In genomic region chr19:2970201-2970838, GRCh38 we compare ENCODE assay signal across 15 cellular contexts. TPM values are rescaled to one million over a fixed set of nuclear protein-coding genes. Genes with fewer than 3 reads are reported as not detected.
DNase-seq lines count a peak whose midpoint lies in the region; TF ChIP-seq lines count a peak whose summit lies in the region.
"Had no signal": no experiment of that assay in that cellular context is flagged by ENCODE, and none has a peak within 500 bp of the region (broad histone marks: within the 10 kb centered on the region; RNA-seq: fewer than 3 reads in every experiment).

No MANE protein-coding gene starts in this region.

- no peak overlapping the region for H3K23ac ChIP-seq in neuronal stem cell (ENCODE audit: low read depth, low read length, poor library complexity)

- H3K36me3 Mint-ChIP-seq in nephron (ENCODE audit: low read depth) = no peaks in the 10 kb centered on the region

- H3K36me3 ChIP-seq in neuronal stem cell (replicated peaks in 1 of 2; ENCODE audit: control insufficient read depth in 2 of 2, insufficient read depth in 2 of 2, low read length in 2 of 2) = no peaks in the 10 kb centered on the region
- H3K36me3 ChIP-seq: thoracic aorta had no signal

- H3K18ac ChIP-seq in neuronal stem cell (ENCODE audit: low read length) = no peak overlapping the region

- H4K8ac ChIP-seq in neuronal stem cell (ENCODE audit: low read depth, low read length) = no peak overlapping the region

- H3K4me3 ChIP-seq in AG10803 (ENCODE audit: low read length) = no peak overlapping the region
- no peak overlapping the region for H3K4me3 ChIP-seq in fibroblast of pulmonary artery (replicated peaks; ENCODE audit: low read depth, low read length)
- H3K4me3 ChIP-seq in neuronal stem cell (ENCODE audit: low read length in 2 of 2) = no peak overlapping the region
- H3K4me3 ChIP-seq: thoracic aorta had no signal

- no peak overlapping the region for H3K4ac ChIP-seq in neuronal stem cell (ENCODE audit: low read length)

- H2AFZ ChIP-seq in neuronal stem cell (ENCODE audit: low read length) = no peak overlapping the region

- no peaks in the 10 kb centered on the region for H3K9me3 ChIP-seq in neuronal stem cell (replicated peaks in 1 of 2; ENCODE audit: control insufficient read depth in 2 of 2, insufficient read depth in 1 of 2, low read depth in 1 of 2, low read length in 2 of 2)
- H3K9me3 ChIP-seq: thoracic aorta had no signal

- H2BK15ac ChIP-seq in neuronal stem cell (ENCODE audit: low read length) = no peak overlapping the region

- no peaks in the 10 kb centered on the region for H3K9me3 Mint-ChIP-seq in nephron

- no peak overlapping the region for H3K14ac ChIP-seq in neuronal stem cell (ENCODE audit: low read length)

- H3K4me3 Mint-ChIP-seq in nephron = no peak overlapping the region
- H3K4me3 Mint-ChIP-seq: activated CD4-positive, alpha-beta T cell treated with anti-CD3 and anti-CD28 coated beads for 36 hours; nephron progenitor cell had no signal

- H3K9ac ChIP-seq in neuronal stem cell (ENCODE audit: low read depth, low read length, poor library complexity) = no peak overlapping the region

- no peak overlapping the region for H3K4me2 ChIP-seq in neuronal stem cell (ENCODE audit: insufficient read depth, low read length, poor library complexity, severe bottlenecking)

- peak overlapping the region; percentile 45 to 74 (median 73) for H3K27ac Mint-ChIP-seq in nephron
- H3K27ac Mint-ChIP-seq: activated CD4-positive, alpha-beta T cell treated with anti-CD3 and anti-CD28 coated beads for 36 hours; nephron progenitor cell had no signal

- H2AK5ac ChIP-seq in neuronal stem cell (ENCODE audit: low read depth, low read length) = no peak overlapping the region

- no peak overlapping the region for H4K91ac ChIP-seq in neuronal stem cell (ENCODE audit: low read depth, low read length, poor library complexity)

- H2BK5ac ChIP-seq in neuronal stem cell (ENCODE audit: low read length) = no peak overlapping the region

- no peak overlapping the region for H2BK120ac ChIP-seq in neuronal stem cell (ENCODE audit: low read depth, low read length)

- H3K27ac ChIP-seq in neuronal stem cell (replicated peaks; ENCODE audit: low read length) = no peak overlapping the region

- no CpG with 5 or more reads among the region's 9 CpGs for WGBS in neuronal stem cell (ENCODE audit: extremely low coverage in 2 of 2, insufficient read length in 2 of 2, insufficient replicate concordance in 1 of 2), 2 donors

- DNase-seq in AG10803 (ENCODE audit: low read depth) = peak; percentile 89
- peak; percentile 41 for DNase-seq in NCI-H226
- DNase-seq in fibroblast of pulmonary artery (ENCODE audit: low read depth) = peak; percentile 88
- DNase-seq in DMS79 (lab: John Stamatoyannopoulos, UW) = no peak
- DNase-seq in NOMO-1 (lab: John Stamatoyannopoulos, UW; ENCODE audit: unreplicated experiment in 2 of 2) = no peak
- DNase-seq in neuronal stem cell (ENCODE audit: low spot score) = no peak
- DNase-seq in hippocampal formation (lab: John Stamatoyannopoulos, UW) = no peak
- DNase-seq: ACHN; activated CD4-positive, alpha-beta T cell treated with anti-CD3 and anti-CD28 coated beads for 36 hours; activated T-cell treated with anti-CD3 and anti-CD28 coated beads for 4 hours; MM.1S; nephron progenitor cell; stimulated activated CD4-positive, alpha-beta T cell treated with anti-CD3 and anti-CD28 coated beads, Interleukin-12 subunit alpha, Interleukin-12 subunit beta, amount 100 ng/mL, for 4 hours had no signal

- H3K79me1 ChIP-seq in neuronal stem cell (ENCODE audit: low read depth, low read length) = peaks cover 3% of the 10 kb centered on the region

- no peak for TF ChIP-seq CTCF in AG10803 (conservative IDR thresholded peaks at IDR 0.05; ENCODE audit: low read length)
- TF ChIP-seq CTCF in fibroblast of pulmonary artery (IDR thresholded peaks at IDR 0.05; ENCODE audit: low read length, missing control alignments) = no peak
- no peak for TF ChIP-seq CTCF in nephron (IDR thresholded peaks at IDR 0.05; ENCODE audit: unreplicated experiment in 3 of 3)

- peaks cover 35% of the 10 kb centered on the region for H3K4me1 Mint-ChIP-seq in nephron

- H3K4me1 ChIP-seq in neuronal stem cell (ENCODE audit: control insufficient read depth in 2 of 2, insufficient read depth in 1 of 2, low read depth in 1 of 2, low read length in 2 of 2) = peaks cover 0 to 8% of the 10 kb centered on the region in 2 donors

- H2BK12ac ChIP-seq in neuronal stem cell (ENCODE audit: low read length) = no peak overlapping the region

- H3K27me3 Mint-ChIP-seq in nephron (ENCODE audit: low read depth) = peaks cover 22% of the 10 kb centered on the region
- H3K27me3 Mint-ChIP-seq: activated CD4-positive, alpha-beta T cell treated with anti-CD3 and anti-CD28 coated beads for 36 hours had no signal

- H3K27me3 ChIP-seq in neuronal stem cell (ENCODE audit: control insufficient read depth in 3 of 3, insufficient read depth in 3 of 3, low read depth in 1 of 3, low read length in 3 of 3) = peaks cover 0 to 10% (median 10%) of the 10 kb centered on the region in 3 experiments

RNA-seq across cellular contexts. Expression of gene TLE6, which starts 7.0 kb away (rescaled TPM):
- polyA plus RNA-seq in neuronal stem cell (2013, experiment 1 of 2) = 0.88 TPM
- 0.75 TPM for polyA plus RNA-seq in neuronal stem cell (2013, experiment 2 of 2)

RNA-seq across cellular contexts. Expression of gene ZNF77, which starts 25.5 kb away (rescaled TPM):
- 3.4 TPM for polyA plus RNA-seq in neuronal stem cell (2013, experiment 1 of 2)
- polyA plus RNA-seq in neuronal stem cell (2013, experiment 2 of 2) = 3.5 TPM

RNA-seq across cellular contexts. Expression of gene TLE2, which starts 58.8 kb away (rescaled TPM):
- polyA plus RNA-seq in neuronal stem cell (2013, experiment 1 of 2) = 0.36 TPM
- 0.21 TPM for polyA plus RNA-seq in neuronal stem cell (2013, experiment 2 of 2)

Comparison
In these comparisons a context has a peak if more than half of its experiments do, and no peak if none do; other contexts are left out.
1. DNase-seq: peak in AG10803 (single experiment), NCI-H226 (single experiment) and fibroblast of pulmonary artery (single experiment); none in DMS79 (single experiment), NOMO-1 (0 of 2), neuronal stem cell (single experiment) and hippocampal formation (0 of 2).